ENCODE assay signal across 7 cellular contexts in the genomic region with DNA sequence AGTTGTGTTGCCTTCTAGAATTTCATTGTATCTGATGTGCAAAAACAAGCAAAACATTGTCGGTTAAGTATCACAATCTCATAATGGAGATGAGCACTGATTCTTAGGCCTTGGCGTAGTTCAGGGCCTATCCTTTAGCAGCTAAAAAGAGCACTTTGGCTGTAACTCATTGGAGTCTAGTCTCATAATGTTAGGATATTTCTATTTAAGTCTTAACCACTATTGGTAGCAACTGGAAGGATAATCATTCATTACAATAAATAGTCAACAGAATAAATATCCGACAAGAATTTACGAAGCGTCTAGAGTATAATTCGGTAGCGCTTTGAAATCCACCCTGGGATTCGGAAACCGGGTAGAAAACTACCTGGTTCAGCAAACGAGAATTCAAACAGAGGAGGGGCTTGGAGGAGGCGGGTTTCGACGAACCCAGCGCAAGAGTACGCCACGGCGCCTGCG. TPM values are rescaled to one million over a fixed set of nuclear protein-coding genes. Genes with fewer than 3 reads are reported as not detected.
A peak's percentile ranks its signal among the peaks of the same experiment; 100 is the strongest.
DNase-seq lines count a peak whose midpoint lies in the region; ATAC-seq and TF ChIP-seq lines count a peak whose summit lies in the region.

No MANE protein-coding gene starts in this region.

- ATAC-seq in GM21360 (IDR thresholded peaks at IDR 0.05; ENCODE audit: unreplicated experiment) (peak; percentile 69), activated B cell treated with CpG ODN at 0.5 μM for 24 hours (ENCODE audit: low read depth) (peak; percentile 66)

- no peak for TF ChIP-seq RAD21 in liver (IDR thresholded peaks at IDR 0.05)

- no peaks in the 10 kb centered on the region for H3K27me3 ChIP-seq in liver (ENCODE audit: control insufficient read depth in 4 of 4, insufficient read depth in 4 of 4, low read length in 3 of 4)

- TF ChIP-seq CTCF in activated B cell treated with CpG ODN at 0.5 μM for 24 hours (IDR thresholded peaks at IDR 0.05) (no peak), coronary artery (IDR thresholded peaks at IDR 0.05) (no peak), liver (IDR thresholded peaks at IDR 0.05; ENCODE audit: low read depth, low read length, missing input control) (no peak)

- CTCF ChIA-PET in activated B cell treated with CpG ODN at 0.5 μM for 24 hours (lab: Charles Lee), result interaction anchor here (1.3 to 1.6 kb wide), 2 partner anchors 48 to 50 kb away, joined by 3 to 8 read pairs; no protein-coding TSS in a partner anchor

- peaks cover 4% of the 10 kb centered on the region for H3K36me3 Mint-ChIP-seq in activated B cell treated with CpG ODN at 0.5 μM for 24 hours (ENCODE audit: low read depth)

- H3K4me3 Mint-ChIP-seq in activated B cell treated with CpG ODN at 0.5 μM for 24 hours, result no peak overlapping the region

- H3K9ac ChIP-seq in ES-I3 (ENCODE audit: low read depth, low read length) (peak overlapping the region; percentile 96), liver (ENCODE audit: low read depth in 1 of 2, low read length in 2 of 2) (peak overlapping the region; percentile 67 to 98)

- no peak overlapping the region for H3K27ac Mint-ChIP-seq in activated B cell treated with CpG ODN at 0.5 μM for 24 hours

- POLR2A ChIA-PET in activated B cell treated with CpG ODN at 0.5 μM for 24 hours (lab: Charles Lee), result interaction anchor here (1.2 to 4.0 kb wide), 10 partner anchors 24 to 202 kb away, joined by 3 to 59 read pairs (median 11); a partner anchor contains a TSS

- peaks cover 25% of the 10 kb centered on the region for H3K4me1 Mint-ChIP-seq in activated B cell treated with CpG ODN at 0.5 μM for 24 hours

- H3K36me3 ChIP-seq in ES-I3 (ENCODE audit: insufficient read depth, low read length) (no peaks in the 10 kb centered on the region), liver (ENCODE audit: control insufficient read depth in 4 of 4, insufficient read depth in 3 of 4, low read depth in 1 of 4, low read length in 3 of 4) (no peaks in the 10 kb centered on the region)

- H3K9me3 Mint-ChIP-seq in activated B cell treated with CpG ODN at 0.5 μM for 24 hours, result no peaks in the 10 kb centered on the region

- H3K4me1 ChIP-seq in ES-I3 (ENCODE audit: insufficient read depth, low read length) (no peaks in the 10 kb centered on the region), liver (ENCODE audit: control insufficient read depth in 4 of 4, insufficient read depth in 4 of 4, low read length in 3 of 4) (peaks cover 3 to 19% (median 13%) of the 10 kb centered on the region in 4 donors)

- under 1% methylated on average over 18 of the region's 18 CpGs for WGBS in liver

- intact Hi-C loops in activated B cell treated with CpG ODN at 0.5 μM for 24 hours (cut with micrococcal nuclease), result loop anchor here (1.0 kb wide), 4 partner anchors 43 to 616 kb away; a partner anchor contains a TSS

- H3K4me3 ChIP-seq in coronary artery (peak overlapping the region; percentile 90), liver (ENCODE audit: low read depth in 1 of 3, low read length in 3 of 3) (peak overlapping the region; percentile 69 to 95 (median 91))

- no peaks in the 10 kb centered on the region for H3K9me3 ChIP-seq in ES-I3 (ENCODE audit: control insufficient read depth, insufficient read depth, low read length)
- H3K9me3 ChIP-seq in liver (ENCODE audit: control insufficient read depth in 4 of 4, low read length in 3 of 4), result no peaks in the 10 kb centered on the region

- H3K27ac ChIP-seq in coronary artery (peak overlapping the region; percentile 95 to 97), liver (ENCODE audit: low read depth in 1 of 2, low read length in 2 of 2) (peak overlapping the region; percentile 96 to 97)

- DNase-seq in HK-2 (ENCODE audit: unreplicated experiment) (peak; percentile 80), activated B cell treated with CpG ODN at 0.5 μM for 24 hours (peak; percentile 77), coronary artery (ENCODE audit: low spot score) (peak; percentile 90)
- DNase-seq in stimulated activated CD4-positive, alpha-beta T cell treated with anti-CD3 and anti-CD28 coated beads, Interleukin-4, amount 100 ng/mL, for 48 hours (ENCODE audit: low read depth in 2 of 2), result peak; percentile 75 to 85

- H3K27me3 Mint-ChIP-seq in activated B cell treated with CpG ODN at 0.5 μM for 24 hours, result no peaks in the 10 kb centered on the region

TF ChIP-seq in liver, 16 proteins besides CTCF, POLR2A, EP300 and RAD21:
- TF ChIP-seq FOXA2 (IDR thresholded peaks at IDR 0.05) (no peak), NR2F2 (IDR thresholded peaks at IDR 0.05) (no peak), YY1 (IDR thresholded peaks at IDR 0.05) (no peak), EGR1 (IDR thresholded peaks at IDR 0.05; ENCODE audit: low read depth in 2 of 2) (no peak)
- TF ChIP-seq, protein P1, sequence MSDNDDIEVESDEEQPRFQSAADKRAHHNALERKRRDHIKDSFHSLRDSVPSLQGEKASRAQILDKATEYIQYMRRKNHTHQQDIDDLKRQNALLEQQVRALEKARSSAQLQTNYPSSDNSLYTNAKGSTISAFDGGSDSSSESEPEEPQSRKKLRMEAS (IDR thresholded peaks at IDR 0.05), result no peak
- TF ChIP-seq, protein P2, sequence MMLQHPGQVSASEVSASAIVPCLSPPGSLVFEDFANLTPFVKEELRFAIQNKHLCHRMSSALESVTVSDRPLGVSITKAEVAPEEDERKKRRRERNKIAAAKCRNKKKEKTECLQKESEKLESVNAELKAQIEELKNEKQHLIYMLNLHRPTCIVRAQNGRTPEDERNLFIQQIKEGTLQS (IDR thresholded peaks at IDR 0.05), result no peak

RNA-seq across cellular contexts. Expression of a gene that starts 0.5 kb away (rescaled TPM):
- 55.2 and 63.7 TPM in 2 replicates for total RNA-seq in activated B cell treated with CpG ODN at 0.5 μM for 24 hours
- 10 to 100 TPM; 10.0 to 17.1 TPM for total RNA-seq in liver
- polyA plus RNA-seq in liver, result 1 to 10 TPM; 5.4 to 6.3 TPM

RNA-seq across cellular contexts. Expression of a gene that starts 57.9 kb away (rescaled TPM):
- total RNA-seq in activated B cell treated with CpG ODN at 0.5 μM for 24 hours (33.8 and 35.6 TPM in 2 replicates), liver (10 to 100 TPM; 13.3 to 22.8 TPM)
- polyA plus RNA-seq in liver, result 10 to 100 TPM; 17.8 to 23.3 TPM

Comparison
In these comparisons a context has a peak if more than half of its experiments do, and no peak if none do; other contexts are left out.
1. Peak in every context shown above with its lines: DNase-seq, ATAC-seq, H3K4me3 ChIP-seq and H3K27ac ChIP-seq.